22 cellular contexts compared by ENCODE assay signal in genomic region chr15:70254186-70254974, GRCh38.
"Had no signal": no experiment of that assay in that cellular context is flagged by ENCODE, and none has a peak within 500 bp of the region (broad histone marks: within the 10 kb centered on the region; RNA-seq: fewer than 3 reads in every experiment).

No MANE protein-coding gene starts in this region.

- H3K9me3 Mint-ChIP-seq: activated CD4-positive, alpha-beta T cell treated with anti-CD3 and anti-CD28 coated beads, Interleukin-2, amount 10 ng/mL, durations not matched to agents 7 days and 5 days; activated naive CD4-positive, alpha-beta T cell treated with anti-CD3 and anti-CD28 coated beads, Interleukin-2, amount 50 U/mL, for 24 hours; dendritic cell treated with granulocyte-macrophage colony-stimulating factor and Interleukin-4, amounts not matched to agents 40 ng/mL and 50 ng/mL, for 4 days; stimulated activated effector memory CD8-positive, alpha-beta T cell treated with anti-CD3 and anti-CD28 coated beads, Interleukin-12 subunit alpha, Interleukin-12 subunit beta, amount 100 ng/mL, for 72 hours had no signal

- H3K27ac Mint-ChIP-seq: activated CD4-positive, alpha-beta T cell treated with anti-CD3 and anti-CD28 coated beads, Interleukin-2, amount 10 ng/mL, durations not matched to agents 7 days and 5 days; dendritic cell treated with granulocyte-macrophage colony-stimulating factor and Interleukin-4, amounts not matched to agents 40 ng/mL and 50 ng/mL, for 4 days; stimulated activated effector memory CD8-positive, alpha-beta T cell treated with anti-CD3 and anti-CD28 coated beads, Interleukin-12 subunit alpha, Interleukin-12 subunit beta, amount 100 ng/mL, for 72 hours had no signal

- H3K4me3 Mint-ChIP-seq: activated CD4-positive, alpha-beta T cell treated with anti-CD3 and anti-CD28 coated beads, Interleukin-2, amount 10 ng/mL, durations not matched to agents 7 days and 5 days; activated naive CD4-positive, alpha-beta T cell treated with anti-CD3 and anti-CD28 coated beads, Interleukin-2, amount 50 U/mL, for 24 hours; dendritic cell treated with granulocyte-macrophage colony-stimulating factor and Interleukin-4, amounts not matched to agents 40 ng/mL and 50 ng/mL, for 4 days; stimulated activated effector memory CD8-positive, alpha-beta T cell treated with anti-CD3 and anti-CD28 coated beads, Interleukin-12 subunit alpha, Interleukin-12 subunit beta, amount 100 ng/mL, for 72 hours had no signal

- ATAC-seq: gastroesophageal sphincter; heart left ventricle; pancreas; sciatic nerve; stimulated activated effector memory CD8-positive, alpha-beta T cell treated with anti-CD3 and anti-CD28 coated beads, Interleukin-12 subunit alpha, Interleukin-12 subunit beta, amount 100 ng/mL, for 72 hours had no signal

- H3K27me3 ChIP-seq: ascending aorta, esophagus muscularis mucosa, gastroesophageal sphincter, heart left ventricle, pancreas, stomach had no signal

- H3K4me3 ChIP-seq: ascending aorta, esophagus muscularis mucosa, gastroesophageal sphincter, heart left ventricle, left ventricle myocardium inferior, pancreas, smooth muscle cell, stomach had no signal

- H3K36me3 ChIP-seq: ascending aorta, esophagus muscularis mucosa, gastroesophageal sphincter, heart left ventricle, left ventricle myocardium inferior, pancreas, stomach had no signal

- DNase-seq: activated CD4-positive, alpha-beta T cell treated with anti-CD3 and anti-CD28 coated beads, Interleukin-2, amount 10 ng/mL, durations not matched to agents 7 days and 5 days; activated CD8-positive, alpha-beta memory T cell treated with anti-CD3 and anti-CD28 coated beads for 24 hours; activated CD8-positive, alpha-beta memory T cell treated with anti-CD3 and anti-CD28 coated beads, Interleukin-2, amount 50 U/mL, for 48 hours; activated effector memory CD4-positive, alpha-beta T cell treated with anti-CD3 and anti-CD28 coated beads, Interleukin-2, amount 50 U/mL, for 16 hours; activated T-cell treated with anti-CD3 and anti-CD28 coated beads, Interleukin-2, amount 50 U/mL, for 48 hours; cerebellar nuclear complex; effector CD8-positive, alpha-beta T cell; left ventricle myocardium inferior; stimulated activated CD4-positive, alpha-beta T cell treated with anti-CD3 and anti-CD28 coated beads, Interleukin-4, amount 100 ng/mL, for 24 hours; stomach; trophoblast cell had no signal

- FAIRE-seq: endothelial cell of umbilical vein, pancreas had no signal

- H3K4me2 ChIP-seq: smooth muscle cell had no signal

- H3K9me3 ChIP-seq: ascending aorta, esophagus muscularis mucosa, gastroesophageal sphincter, heart left ventricle, left ventricle myocardium inferior, pancreas, stomach had no signal

- H3K27me3 Mint-ChIP-seq: activated naive CD4-positive, alpha-beta T cell treated with anti-CD3 and anti-CD28 coated beads, Interleukin-2, amount 50 U/mL, for 24 hours had no signal

- H3K27ac ChIP-seq: ascending aorta, esophagus muscularis mucosa, gastroesophageal sphincter, heart left ventricle, left ventricle myocardium inferior, pancreas, stomach had no signal
